18 cellular contexts compared by ENCODE assay signal in the genomic region with DNA sequence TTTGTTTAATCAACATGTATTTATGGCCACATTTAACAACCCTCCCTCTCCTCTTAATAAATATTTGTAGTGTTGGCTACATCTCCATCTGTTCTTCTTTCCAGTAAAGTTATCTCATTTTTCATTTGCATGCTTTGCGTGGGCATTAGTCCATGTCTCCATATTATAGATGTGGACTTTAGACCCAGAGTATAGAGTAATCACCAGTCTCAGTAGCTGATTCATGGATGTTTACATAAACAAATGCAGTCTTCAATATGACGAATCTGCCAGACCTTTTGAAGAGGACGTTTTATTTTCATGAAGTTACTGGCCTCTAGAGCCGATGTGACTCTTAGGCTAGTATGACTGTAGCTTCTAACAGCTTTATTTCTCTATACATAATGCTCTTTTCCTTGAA.
DNase-seq lines count a peak whose midpoint lies in the region; FAIRE-seq lines count a peak whose summit lies in the region.
"Had no signal": no experiment of that assay in that cellular context is flagged by ENCODE, and none has a peak within 500 bp of the region (broad histone marks: within the 10 kb centered on the region; RNA-seq: fewer than 3 reads in every experiment).

No MANE protein-coding gene starts in this region.

- H3K79me2 ChIP-seq in Karpas-422 (ENCODE audit: low read length): no peaks in the 10 kb centered on the region

- H4K20me1 ChIP-seq in Karpas-422 (ENCODE audit: insufficient read depth, low read depth, low read length): no peaks in the 10 kb centered on the region
- H4K20me1 ChIP-seq: BLaER1 treated with 17β-estradiol and CSF1 and Interleukin-3, amounts not matched to agents 10 nM and 100 nM had no signal

- H3K9me3 ChIP-seq in small intestine (ENCODE audit: control insufficient read depth, low read depth) (no peaks in the 10 kb centered on the region), Karpas-422 (ENCODE audit: low read length) (peaks cover 23% of the 10 kb centered on the region)
- H3K9me3 ChIP-seq: BLaER1 treated with 17β-estradiol and CSF1 and Interleukin-3, amounts not matched to agents 10 nM and 100 nM; SJCRH30 had no signal

- FAIRE-seq in small intestine (lab: Jason Lieb, UNC): no peak
- FAIRE-seq: A204.1 had no signal

- peak; percentile 8 for DNase-seq in NCI-H510A treated with DMSO at 0.1 percent for 48 hours (lab: John Stamatoyannopoulos, UW)
- DNase-seq in NCI-H510A (lab: John Stamatoyannopoulos, UW): no peak
- peak; percentile 1 to 4 for DNase-seq in NCI-H446 (lab: John Stamatoyannopoulos, UW)
- DNase-seq in SW480 (ENCODE audit: low spot score): peak; percentile 75
- DNase-seq in small intestine: peak; percentile 52
- no peak for DNase-seq in Karpas-422
- no peak for DNase-seq in GM19240 (ENCODE audit: insufficient read length, low spot score)
- DNase-seq in SHP77 (lab: John Stamatoyannopoulos, UW): no peak
- DNase-seq: CD8-positive, alpha-beta memory T cell; H7; MV-4-11; NCI-H2029; NK-92 treated with Interleukin-12 subunit alpha and Interleukin-12 subunit beta, amount 100 ng/mL, for 24 hours; OCI-M1; SJCRH30 had no signal

- H3K27me3 ChIP-seq in small intestine (ENCODE audit: control insufficient read depth in 2 of 2, insufficient read depth in 2 of 2, low read length in 2 of 2): no peaks in the 10 kb centered on the region
- no peaks in the 10 kb centered on the region for H3K27me3 ChIP-seq in Karpas-422 (ENCODE audit: low read length)
- H3K27me3 ChIP-seq: BLaER1 treated with 17β-estradiol and CSF1 and Interleukin-3, amounts not matched to agents 10 nM and 100 nM; SJCRH30 had no signal

- H3K9me2 ChIP-seq in Karpas-422 (replicated peaks; ENCODE audit: insufficient read depth, low read length): no peaks in the 10 kb centered on the region

- no peak overlapping the region for H2AFZ ChIP-seq in Karpas-422 (ENCODE audit: low read length)

- no peak overlapping the region for H3K9ac ChIP-seq in Karpas-422 (ENCODE audit: low read length)
- H3K9ac ChIP-seq: BLaER1 treated with 17β-estradiol and CSF1 and Interleukin-3, amounts not matched to agents 10 nM and 100 nM had no signal

- WGBS in small intestine, 3 donors: 19 to 47% (median 41%) methylated on average over 4 of the region's 4 CpGs

- no peak overlapping the region for H3K4me2 ChIP-seq in Karpas-422 (ENCODE audit: low read depth, low read length, poor library complexity, severe bottlenecking)
- H3K4me2 ChIP-seq: BLaER1 treated with 17β-estradiol and CSF1 and Interleukin-3, amounts not matched to agents 10 nM and 100 nM had no signal

- H3K27ac ChIP-seq in small intestine (ENCODE audit: low read depth in 1 of 2, low read length in 1 of 2) (no peak overlapping the region), Karpas-422 (ENCODE audit: low read length) (no peak overlapping the region)
- H3K27ac ChIP-seq: BLaER1 treated with 17β-estradiol and CSF1 and Interleukin-3, amounts not matched to agents 10 nM and 100 nM; RWPE1; SJCRH30 had no signal

- H3K4me3 ChIP-seq in small intestine (ENCODE audit: low read depth in 1 of 2, low read length in 2 of 2) (no peak overlapping the region), Karpas-422 (ENCODE audit: low read length) (no peak overlapping the region)
- H3K4me3 ChIP-seq: BLaER1 treated with 17β-estradiol and CSF1 and Interleukin-3, amounts not matched to agents 10 nM and 100 nM; SJCRH30 had no signal

- H3K4me1 ChIP-seq in small intestine (ENCODE audit: control insufficient read depth in 2 of 2, insufficient read depth in 1 of 2, low read depth in 1 of 2, low read length in 1 of 2) (no peaks in the 10 kb centered on the region), Karpas-422 (ENCODE audit: low read length) (no peaks in the 10 kb centered on the region)
- H3K4me1 ChIP-seq: BLaER1 treated with 17β-estradiol and CSF1 and Interleukin-3, amounts not matched to agents 10 nM and 100 nM; SJCRH30 had no signal

- H3K36me3 ChIP-seq in small intestine (ENCODE audit: control insufficient read depth in 2 of 2, insufficient read depth in 2 of 2, low read length in 2 of 2) (no peaks in the 10 kb centered on the region), Karpas-422 (ENCODE audit: insufficient read depth, low read length) (no peaks in the 10 kb centered on the region)
- H3K36me3 ChIP-seq: BLaER1 treated with 17β-estradiol and CSF1 and Interleukin-3, amounts not matched to agents 10 nM and 100 nM; SJCRH30 had no signal

Comparison
In these comparisons a context has a peak if more than half of its experiments do, and no peak if none do; other contexts are left out.
1. DNase-seq: peak in NCI-H510A treated with DMSO at 0.1 percent for 48 hours (single experiment), NCI-H446 (2 of 2), SW480 (single experiment) and small intestine (single experiment); none in NCI-H510A (single experiment), Karpas-422 (single experiment), GM19240 (single experiment) and SHP77 (0 of 2).